ENCODE assay signal across 24 cellular contexts in the genomic region with DNA sequence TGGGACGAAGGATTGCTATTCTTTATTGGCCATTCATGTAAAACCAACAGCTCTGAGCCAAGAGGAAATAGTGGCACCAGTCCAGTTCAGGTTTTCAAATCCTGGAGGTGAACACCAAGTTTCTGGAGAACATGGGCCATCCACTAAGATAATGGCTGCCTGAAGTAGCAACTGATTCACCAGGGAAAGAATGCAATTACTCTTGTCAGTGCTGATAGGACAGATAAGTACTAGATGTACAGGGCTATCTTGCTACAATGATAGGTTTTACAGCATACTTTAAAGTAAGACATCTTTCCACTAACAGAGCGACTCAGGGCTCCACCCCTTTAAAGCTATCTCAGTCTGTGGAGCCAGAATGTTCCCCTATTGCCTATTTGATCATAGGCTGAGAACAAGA. TPM values are rescaled to one million over a fixed set of nuclear protein-coding genes. Genes with fewer than 3 reads are reported as not detected.
DNase-seq lines count a peak whose midpoint lies in the region; ATAC-seq and TF ChIP-seq lines count a peak whose summit lies in the region.
"Had no signal": no experiment of that assay in that cellular context is flagged by ENCODE, and none has a peak within 500 bp of the region (broad histone marks: within the 10 kb centered on the region; RNA-seq: fewer than 3 reads in every experiment).

No MANE protein-coding gene starts in this region.

- no peak overlapping the region for H3K23ac ChIP-seq in mesenchymal stem cell (ENCODE audit: low read length in 2 of 2)

- H2AFZ ChIP-seq in mesenchymal stem cell (ENCODE audit: low read depth, low read length) = no peak overlapping the region
- H2AFZ ChIP-seq: parathyroid adenoma had no signal

- ATAC-seq in left lung = no peak

- H3K4me3 Mint-ChIP-seq in Caco-2 (ENCODE audit: unreplicated experiment) = peak overlapping the region; percentile 7
- H3K4me3 Mint-ChIP-seq: activated naive CD4-positive, alpha-beta T cell treated with anti-CD3 and anti-CD28 coated beads, Interleukin-2, amount 50 U/mL, for 24 hours; CD8-positive, alpha-beta memory T cell had no signal

- no peak overlapping the region for H3K4me2 ChIP-seq in mesenchymal stem cell (ENCODE audit: low read length, poor library complexity, severe bottlenecking)

- peak; percentile 55 to 63 for DNase-seq in Caco-2
- DNase-seq in LNCaP clone FGC (ENCODE audit: low read depth) = peak; percentile 46
- DNase-seq in epithelial cell of prostate (ENCODE audit: low read depth, low spot score) = no peak
- peak; percentile 45 for DNase-seq in mesenchymal stem cell
- DNase-seq in left lung = no peak
- no peak for DNase-seq in UCSD-AML1 (lab: John Stamatoyannopoulos, UW; ENCODE audit: unreplicated experiment)
- no peak for DNase-seq in cerebellum (ENCODE audit: low spot score)
- DNase-seq in activated CD4-positive, alpha-beta T cell treated with anti-CD3 and anti-CD28 coated beads for 1 hour = no peak
- DNase-seq: activated CD4-positive, alpha-beta T cell treated with anti-CD3 and anti-CD28 coated beads, Interleukin-2, amount 50 U/mL, for 48 hours; activated T-cell treated with anti-CD3 and anti-CD28 coated beads, Interleukin-2, amount 50 U/mL, for 1 hour; CD8-positive, alpha-beta memory T cell; colonic mucosa; DMS79 treated with DMSO at 0.1 percent for 48 hours; naive B cell; NCI-H187; stimulated activated CD4-positive, alpha-beta T cell treated with anti-CD3 and anti-CD28 coated beads, Interleukin-2, amount 100 ng/mL, for 24 hours; stimulated activated naive CD4-positive, alpha-beta T cell treated with Interleukin-2 at 50 U/mL for 16 hours; transverse colon had no signal

- no peak overlapping the region for H3K9ac ChIP-seq in mesenchymal stem cell (ENCODE audit: low read length)
- H3K9ac ChIP-seq: parathyroid adenoma had no signal

- peak overlapping the region; percentile 23 for H3K27ac Mint-ChIP-seq in Caco-2 (ENCODE audit: unreplicated experiment)

- TF ChIP-seq CTCF in Caco-2 (IDR thresholded peaks at IDR 0.05; ENCODE audit: insufficient read depth in 1 of 2, low read depth in 1 of 2, low read length in 1 of 2, severe bottlenecking in 1 of 2, unreplicated experiment in 1 of 2) (no peak), LNCaP clone FGC (IDR thresholded peaks at IDR 0.05; ENCODE audit: control insufficient read depth, extremely low read depth, insufficient read depth) (no peak), left lung (IDR thresholded peaks at IDR 0.05) (no peak)

- no peak overlapping the region for H3K4me3 ChIP-seq in Caco-2 (ENCODE audit: low read depth, low read length)
- no peak overlapping the region for H3K4me3 ChIP-seq in LNCaP clone FGC (ENCODE audit: low read depth, low read length)
- H3K4me3 ChIP-seq in mesenchymal stem cell (ENCODE audit: insufficient read depth in 1 of 2, low read depth in 1 of 2, low read length in 2 of 2) = no peak overlapping the region
- H3K4me3 ChIP-seq in left lung = no peak overlapping the region
- H3K4me3 ChIP-seq: colonic mucosa, lung, transverse colon had no signal

- H3K27me3 ChIP-seq in Caco-2 (replicated peaks; ENCODE audit: control insufficient read depth, insufficient read depth, low read length) = no peaks in the 10 kb centered on the region
- H3K27me3 ChIP-seq in mesenchymal stem cell (ENCODE audit: control insufficient read depth in 1 of 2, insufficient read depth in 1 of 2, low read length in 2 of 2) = no peaks in the 10 kb centered on the region
- H3K27me3 ChIP-seq in left lung = no peaks in the 10 kb centered on the region
- H3K27me3 ChIP-seq: colonic mucosa, transverse colon had no signal

- peaks cover 6% of the 10 kb centered on the region for H3K79me1 ChIP-seq in mesenchymal stem cell (replicated peaks; ENCODE audit: low read length, poor library complexity, severe bottlenecking)

- CTCF ChIA-PET in Caco-2 (lab: Charles Lee) = interaction anchor here (0.6 to 1.5 kb wide), 3 partner anchors 38 to 292 kb away, joined by 3 read pairs; no protein-coding TSS in a partner anchor

- H3K4me1 Mint-ChIP-seq in Caco-2 (ENCODE audit: low read depth, unreplicated experiment) = peaks cover 45% of the 10 kb centered on the region
- H3K4me1 Mint-ChIP-seq: activated naive CD4-positive, alpha-beta T cell treated with anti-CD3 and anti-CD28 coated beads, Interleukin-2, amount 50 U/mL, for 24 hours had no signal

- H3K9me3 ChIP-seq in Caco-2 (no peaks in the 10 kb centered on the region), mesenchymal stem cell (ENCODE audit: control insufficient read depth, low read length) (no peaks in the 10 kb centered on the region), left lung (no peaks in the 10 kb centered on the region)
- H3K9me3 ChIP-seq: colonic mucosa, transverse colon had no signal

- H3K27ac ChIP-seq in epithelial cell of prostate (peak overlapping the region; percentile 7), mesenchymal stem cell (ENCODE audit: low read length, poor library complexity, severe bottlenecking) (no peak overlapping the region), left lung (no peak overlapping the region)
- H3K27ac ChIP-seq: colonic mucosa, parathyroid adenoma, transverse colon had no signal

- no peak overlapping the region for H2BK12ac ChIP-seq in mesenchymal stem cell (ENCODE audit: low read length in 2 of 2)

- H3K4ac ChIP-seq in mesenchymal stem cell (ENCODE audit: low read depth in 1 of 2, low read length in 2 of 2) = no peak overlapping the region

- no peaks in the 10 kb centered on the region for H3K27me3 Mint-ChIP-seq in Caco-2 (ENCODE audit: insufficient read depth, unreplicated experiment)
- H3K27me3 Mint-ChIP-seq: activated naive CD4-positive, alpha-beta T cell treated with anti-CD3 and anti-CD28 coated beads, Interleukin-2, amount 50 U/mL, for 24 hours; naive B cell had no signal

- no peak overlapping the region for H3K14ac ChIP-seq in mesenchymal stem cell (ENCODE audit: low read length in 2 of 2)

- intact Hi-C loops in Caco-2 (cut with micrococcal nuclease; ENCODE audit: unreplicated experiment) (loop anchor here (2.0 to 5.0 kb wide), 2 partner anchors 101 to 1012 kb away; a partner anchor contains a TSS), left lung (cut with DNase I) (no loop called here)

- H3K4me1 ChIP-seq in Caco-2 = peaks cover 41% of the 10 kb centered on the region
- no peaks in the 10 kb centered on the region for H3K4me1 ChIP-seq in mesenchymal stem cell (ENCODE audit: control insufficient read depth, insufficient read depth, low read depth, low read length)
- peaks cover 0 to 11% of the 10 kb centered on the region in 2 donors for H3K4me1 ChIP-seq in left lung
- H3K4me1 ChIP-seq: colonic mucosa had no signal

- peaks cover 74% of the 10 kb centered on the region for H3K36me3 Mint-ChIP-seq in Caco-2 (ENCODE audit: insufficient read depth, unreplicated experiment)

- H2BK15ac ChIP-seq in mesenchymal stem cell (ENCODE audit: low read depth, poor library complexity, severe bottlenecking) = no peak overlapping the region

- no peak overlapping the region for H4K91ac ChIP-seq in mesenchymal stem cell (ENCODE audit: low read length)

- no peaks in the 10 kb centered on the region for H3K9me3 Mint-ChIP-seq in Caco-2 (ENCODE audit: unreplicated experiment)
- H3K9me3 Mint-ChIP-seq: activated naive CD4-positive, alpha-beta T cell treated with anti-CD3 and anti-CD28 coated beads, Interleukin-2, amount 50 U/mL, for 24 hours; CD8-positive, alpha-beta memory T cell; naive B cell had no signal

- no peak overlapping the region for H2BK120ac ChIP-seq in mesenchymal stem cell (ENCODE audit: low read depth, low read length)

- H3K36me3 ChIP-seq in Caco-2 (ENCODE audit: control insufficient read depth, insufficient read depth, low read length) = peaks cover 5% of the 10 kb centered on the region
- peaks cover 14 to 60% of the 10 kb centered on the region in 2 experiments for H3K36me3 ChIP-seq in mesenchymal stem cell (ENCODE audit: control insufficient read depth in 1 of 2, insufficient read depth in 2 of 2, low read depth in 1 of 2, low read length in 2 of 2)
- H3K36me3 ChIP-seq in left lung = peaks cover 0 to 78% of the 10 kb centered on the region in 2 donors

- 62% methylated on average over 2 of the region's 2 CpGs for WGBS in mesenchymal stem cell

- no peak overlapping the region for H4K8ac ChIP-seq in mesenchymal stem cell (ENCODE audit: low read length)

- H2BK5ac ChIP-seq in mesenchymal stem cell (ENCODE audit: low read depth, low read length, poor library complexity, severe bottlenecking) = no peak overlapping the region

- no peak overlapping the region for H2AK5ac ChIP-seq in mesenchymal stem cell (ENCODE audit: low read length, severe bottlenecking)

- POLR2A ChIA-PET in Caco-2 (lab: Charles Lee) = no interaction called here

- H3K18ac ChIP-seq in mesenchymal stem cell (ENCODE audit: low read depth in 1 of 2, low read length in 2 of 2) = no peak overlapping the region

- BruUV-seq in Caco-2 (replicated peaks; lab: Mats Ljungman, UMichigan) = no TSS peak

RNA-seq across cellular contexts. Expression of a gene that starts 36.8 kb away (rescaled TPM):
- total RNA-seq in Caco-2 (2022) (872 and 913 TPM in 2 replicates), left lung (under 1 TPM; 0.50 to 0.90 TPM), cerebellum (0.91 TPM)
- not detected for polyA plus RNA-seq in mesenchymal stem cell (2013, experiment 1 of 2)
- polyA plus RNA-seq in mesenchymal stem cell (2013, experiment 2 of 2) = not detected
- total RNA-seq: frontal cortex, NCI-H460 had no signal
- polyA plus RNA-seq: CD8-positive, alpha-beta memory T cell had no signal

RNA-seq across cellular contexts. Expression of a gene that starts 44.5 kb away (rescaled TPM):
- total RNA-seq in Caco-2 (2022) (103 and 128 TPM in 2 replicates), left lung (not detected), cerebellum (not detected)
- polyA plus RNA-seq in mesenchymal stem cell (2013, experiment 1 of 2) = not detected
- not detected for polyA plus RNA-seq in mesenchymal stem cell (2013, experiment 2 of 2)
- total RNA-seq: CD8-positive, alpha-beta memory T cell; frontal cortex; NCI-H460; T-helper 1 cell treated with Interleukin-12 subunit alpha and Interleukin-12 subunit beta and Interleukin-4 antibody, amounts not matched to agents 30 ng/mL and 1 ng/mL, for 36 hours had no signal
- polyA plus RNA-seq: CD8-positive, alpha-beta memory T cell had no signal

RNA-seq across cellular contexts. Expression of a gene that starts 51.1 kb away (rescaled TPM):
- 1.8 and 3.3 TPM in 2 replicates for total RNA-seq in Caco-2 (2022)
- polyA plus RNA-seq in mesenchymal stem cell (2013, experiment 1 of 2) = not detected
- polyA plus RNA-seq in mesenchymal stem cell (2013, experiment 2 of 2) = not detected
- not detected for total RNA-seq in left lung
- 0.45 TPM for total RNA-seq in cerebellum
- total RNA-seq: CD8-positive, alpha-beta memory T cell; colonic mucosa; frontal cortex; lung; NCI-H460; T-helper 1 cell treated with Interleukin-12 subunit alpha and Interleukin-12 subunit beta and Interleukin-4 antibody, amounts not matched to agents 30 ng/mL and 1 ng/mL, for 36 hours; transverse colon had no signal
- polyA plus RNA-seq: CD8-positive, alpha-beta memory T cell had no signal

Comparison
In these comparisons a context has a peak if more than half of its experiments do, and no peak if none do; other contexts are left out.
1. DNase-seq: peak in Caco-2 (2 of 2), LNCaP clone FGC (single experiment) and mesenchymal stem cell (single experiment); none in epithelial cell of prostate (single experiment), left lung (0 of 2), UCSD-AML1 (single experiment), cerebellum (single experiment) and activated CD4-positive, alpha-beta T cell treated with anti-CD3 and anti-CD28 coated beads for 1 hour (single experiment).
2. RNA of a gene that starts 36.8 kb away (total RNA-seq): 872 to 913 TPM in Caco-2; 0.91 TPM in cerebellum (single experiment) and 0.50 to 0.90 TPM in left lung; every median in the first group is over 100 times any median in the second.
3. RNA of a gene that starts 44.5 kb away (total RNA-seq): 103 to 128 TPM in Caco-2; not detected in cerebellum (single experiment) and not detected in left lung; every median in the first group is over 10 times any median in the second.